Comparison of ENCODE assay signal across 8 cellular contexts in genomic region chr16:8850279-8850885, GRCh38. TPM values are rescaled to one million over a fixed set of nuclear protein-coding genes. Genes with fewer than 3 reads are reported as not detected.
A peak's percentile ranks its signal among the peaks of the same experiment; 100 is the strongest.
DNase-seq lines count a peak whose midpoint lies in the region; ATAC-seq, FAIRE-seq and TF ChIP-seq lines count a peak whose summit lies in the region.

No MANE protein-coding gene starts in this region.

- no peak overlapping the region for H3K4me3 ChIP-seq in kidney (ENCODE audit: low read length in 2 of 2)
- H3K4me3 ChIP-seq in transverse colon, result no peak overlapping the region

- no peaks in the 10 kb centered on the region for H3K27me3 Mint-ChIP-seq in activated naive CD8-positive, alpha-beta T cell treated with anti-CD3 and anti-CD28 coated beads, Interleukin-2, amount 10 ng/mL, durations not matched to agents 7 days and 5 days

- TF ChIP-seq POLR2A in transverse colon (IDR thresholded peaks at IDR 0.05), result no peak

- DNase-seq in ACHN (peak; percentile 52), HS-5 (ENCODE audit: low read depth) (peak; percentile 88), kidney (peak; percentile 79), NCI-H187 (lab: John Stamatoyannopoulos, UW) (no peak), transverse colon (no peak)
- DNase-seq in activated naive CD8-positive, alpha-beta T cell treated with anti-CD3 and anti-CD28 coated beads, Interleukin-2, amount 10 ng/mL, durations not matched to agents 7 days and 5 days, result no peak
- DNase-seq in stimulated activated CD4-positive, alpha-beta T cell treated with anti-CD3 and anti-CD28 coated beads, Interleukin-4, amount 100 ng/mL, for 24 hours, result no peak

- H3K27ac ChIP-seq in kidney (ENCODE audit: low read depth in 2 of 2, low read length in 2 of 2), result peak overlapping the region; percentile 11 to 23
- H3K27ac ChIP-seq in transverse colon, result peak overlapping the region in 2 of 4 donors; percentile 18 to 34

- H3K4me1 Mint-ChIP-seq in activated naive CD8-positive, alpha-beta T cell treated with anti-CD3 and anti-CD28 coated beads, Interleukin-2, amount 10 ng/mL, durations not matched to agents 7 days and 5 days, result peaks cover 21% of the 10 kb centered on the region

- H3K36me3 ChIP-seq in kidney (ENCODE audit: control insufficient read depth in 1 of 2, insufficient read depth in 2 of 2, low read length in 2 of 2) (peaks cover 18 to 24% of the 10 kb centered on the region in 2 donors), transverse colon (peaks cover 0 to 20% (median 8%) of the 10 kb centered on the region in 4 donors)

- in situ Hi-C loops in ACHN (cut with HindIII; ENCODE audit: low pct_ligation_motif_present, low pct_unique_long_range_greater_than_20kb, low sequenced_read_pairs), result no loop called here
- in situ Hi-C loops in transverse colon (cut with MboI; ENCODE audit: low pct_ligation_motif_present in 1 of 4, low pct_unique_long_range_greater_than_20kb in 1 of 4, low sequenced_read_pairs in 3 of 4), result no loop called here

- peak overlapping the region; percentile 83 for H3K27ac Mint-ChIP-seq in activated naive CD8-positive, alpha-beta T cell treated with anti-CD3 and anti-CD28 coated beads, Interleukin-2, amount 10 ng/mL, durations not matched to agents 7 days and 5 days

- no peak for TF ChIP-seq EP300 in transverse colon (IDR thresholded peaks at IDR 0.05; ENCODE audit: low read depth)

- peak overlapping the region in 1 of 2 donors; percentile 19 for H3K9ac ChIP-seq in kidney (ENCODE audit: low read length in 2 of 2)

- no peak for TF ChIP-seq CTCF in kidney (IDR thresholded peaks at IDR 0.05; ENCODE audit: borderline replicate concordance, extremely low read depth, insufficient read depth)
- TF ChIP-seq CTCF in transverse colon (IDR thresholded peaks at IDR 0.05), result no peak

- H3K9me3 Mint-ChIP-seq in activated naive CD8-positive, alpha-beta T cell treated with anti-CD3 and anti-CD28 coated beads, Interleukin-2, amount 10 ng/mL, durations not matched to agents 7 days and 5 days, result no peaks in the 10 kb centered on the region

- H3K27me3 ChIP-seq in transverse colon, result no peaks in the 10 kb centered on the region

- intact Hi-C loops in kidney (cut with DNase I), result no loop called here
- intact Hi-C loops in transverse colon (cut with DNase I; ENCODE audit: low total_unique reads), result no loop called here

- FAIRE-seq in kidney (lab: Jason Lieb, UNC), result no peak

- whole genome bisulfite sequencing in transverse colon (ENCODE audit: low coverage in 1 of 2), 2 donors, result 53 to 60% methylated on average over 7 to 11 of the region's 11 CpGs

- no peaks in the 10 kb centered on the region for H3K9me3 ChIP-seq in kidney (ENCODE audit: control insufficient read depth in 1 of 2, low read length in 2 of 2)
- H3K9me3 ChIP-seq in transverse colon, result no peaks in the 10 kb centered on the region

- H3K4me1 ChIP-seq in kidney (ENCODE audit: control insufficient read depth in 1 of 2, insufficient read depth in 1 of 2, low read depth in 1 of 2, low read length in 2 of 2) (peaks cover 5 to 9% of the 10 kb centered on the region in 2 donors), transverse colon (peaks cover 0 to 3% (median 0%) of the 10 kb centered on the region in 4 donors)

- POLR2A ChIA-PET in activated naive CD8-positive, alpha-beta T cell treated with anti-CD3 and anti-CD28 coated beads, Interleukin-2, amount 10 ng/mL, durations not matched to agents 7 days and 5 days (lab: Charles Lee), result interaction anchor here (0.6 to 1.8 kb wide), 4 partner anchors 18 to 52 kb away, joined by 3 to 9 read pairs (median 4); partner anchors contain the start of gene CARHSP1

- H3K36me3 Mint-ChIP-seq in activated naive CD8-positive, alpha-beta T cell treated with anti-CD3 and anti-CD28 coated beads, Interleukin-2, amount 10 ng/mL, durations not matched to agents 7 days and 5 days, result peaks cover 18% of the 10 kb centered on the region

- ATAC-seq in activated naive CD8-positive, alpha-beta T cell treated with anti-CD3 and anti-CD28 coated beads, Interleukin-2, amount 10 ng/mL, durations not matched to agents 7 days and 5 days (ENCODE audit: low read depth), result peak; percentile 31
- no peak for ATAC-seq in GM21825 (IDR thresholded peaks at IDR 0.05; ENCODE audit: unreplicated experiment)

- H3K4me3 Mint-ChIP-seq in activated naive CD8-positive, alpha-beta T cell treated with anti-CD3 and anti-CD28 coated beads, Interleukin-2, amount 10 ng/mL, durations not matched to agents 7 days and 5 days, result peak overlapping the region; percentile 50

RNA-seq across cellular contexts. Expression of gene CARHSP1, which starts 18.4 kb away (rescaled TPM):
- total RNA-seq in activated naive CD8-positive, alpha-beta T cell treated with anti-CD3 and anti-CD28 coated beads, Interleukin-2, amount 10 ng/mL, durations not matched to agents 7 days and 5 days, result 100 to 1,000 TPM; 157 to 173 TPM
- total RNA-seq in kidney (134 TPM), transverse colon (10 to 100 TPM; 11.6 to 61.7 (median 39.6) TPM)
- polyA plus RNA-seq in kidney (ENCODE audit: insufficient read depth, low read depth, low replicate concordance), result 130 TPM

RNA-seq across cellular contexts. Expression of gene LITAFD, which starts 31.8 kb away (rescaled TPM):
- total RNA-seq in activated naive CD8-positive, alpha-beta T cell treated with anti-CD3 and anti-CD28 coated beads, Interleukin-2, amount 10 ng/mL, durations not matched to agents 7 days and 5 days, result not detected
- total RNA-seq in kidney (not detected), transverse colon (not detected)
- not detected for polyA plus RNA-seq in kidney (ENCODE audit: insufficient read depth, low read depth, low replicate concordance)

RNA-seq across cellular contexts. Expression of gene PMM2, which starts 52.7 kb away (rescaled TPM):
- 10 to 100 TPM; 36.4 to 38.5 TPM for total RNA-seq in activated naive CD8-positive, alpha-beta T cell treated with anti-CD3 and anti-CD28 coated beads, Interleukin-2, amount 10 ng/mL, durations not matched to agents 7 days and 5 days
- 39.5 TPM for total RNA-seq in kidney
- polyA plus RNA-seq in kidney (ENCODE audit: insufficient read depth, low read depth, low replicate concordance), result 21.5 TPM
- 100 to 1,000 TPM in 1 of 4 donors, 10 to 100 TPM in 3; 26.2 to 114 (median 58.5) TPM for total RNA-seq in transverse colon

RNA-seq across cellular contexts. Expression of gene TMEM186, which starts 52.9 kb away (rescaled TPM):
- total RNA-seq in activated naive CD8-positive, alpha-beta T cell treated with anti-CD3 and anti-CD28 coated beads, Interleukin-2, amount 10 ng/mL, durations not matched to agents 7 days and 5 days, result 10 to 100 TPM; 11.9 to 12.6 TPM
- 11.0 TPM for total RNA-seq in kidney
- 20.2 TPM for polyA plus RNA-seq in kidney (ENCODE audit: insufficient read depth, low read depth, low replicate concordance)
- 10 to 100 TPM in 1 of 4 donors, 1 to 10 TPM in 2, not detected in 1; 1.8 to 10.3 (median 9.7) TPM for total RNA-seq in transverse colon

Comparison
In these comparisons a context has a peak if more than half of its experiments do, and no peak if none do; other contexts are left out.
1. DNase-seq: peak in ACHN (single experiment), HS-5 (single experiment) and kidney (single experiment); none in activated naive CD8-positive, alpha-beta T cell treated with anti-CD3 and anti-CD28 coated beads, Interleukin-2, amount 10 ng/mL, durations not matched to agents 7 days and 5 days (single experiment), NCI-H187 (0 of 2), transverse colon (single experiment) and stimulated activated CD4-positive, alpha-beta T cell treated with anti-CD3 and anti-CD28 coated beads, Interleukin-4, amount 100 ng/mL, for 24 hours (single experiment).